32 cellular contexts compared by ENCODE assay signal in the genomic region with DNA sequence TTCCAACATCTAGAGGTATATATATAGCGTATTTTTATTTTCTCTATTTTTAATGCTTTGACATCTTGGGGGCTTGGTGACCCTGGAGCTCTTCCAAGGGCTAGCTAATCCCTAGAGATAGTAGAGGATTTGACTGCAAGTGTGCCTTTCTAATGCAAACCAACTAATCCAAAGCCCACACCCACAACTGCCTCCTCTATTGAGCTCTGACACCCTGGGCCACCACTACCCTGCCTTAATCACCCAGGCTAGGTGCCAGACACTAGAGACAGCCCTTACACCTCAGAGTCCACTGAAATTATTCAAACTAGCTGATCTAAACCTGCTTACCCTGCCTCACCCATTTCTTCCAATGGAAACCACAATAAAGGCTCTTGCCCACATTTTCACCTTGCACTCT.
"Had no signal": no experiment of that assay in that cellular context is flagged by ENCODE, and none has a peak within 500 bp of the region (broad histone marks: within the 10 kb centered on the region; RNA-seq: fewer than 3 reads in every experiment).

No MANE protein-coding gene starts in this region.

- H3K9me3 Mint-ChIP-seq: activated CD4-positive, alpha-beta memory T cell treated with anti-CD3 and anti-CD28 coated beads for 36 hours; activated naive CD4-positive, alpha-beta T cell treated with anti-CD3 and anti-CD28 coated beads for 36 hours; activated T-cell treated with anti-CD3 and anti-CD28 coated beads, Interleukin-2, amount 50 U/mL, for 4 hours had no signal

- H3K4me3 Mint-ChIP-seq: activated CD4-positive, alpha-beta memory T cell treated with anti-CD3 and anti-CD28 coated beads for 36 hours; activated CD4-positive, alpha-beta T cell treated with anti-CD3 and anti-CD28 coated beads for 36 hours; activated naive CD4-positive, alpha-beta T cell treated with anti-CD3 and anti-CD28 coated beads for 36 hours; activated naive CD8-positive, alpha-beta T cell treated with anti-CD3 and anti-CD28 coated beads, Interleukin-2, amount 50 U/mL, for 24 hours; activated T-cell treated with anti-CD3 and anti-CD28 coated beads, Interleukin-2, amount 50 U/mL, for 4 hours; activated T-helper 1 cell treated with anti-CD3 and anti-CD28 coated beads, Interleukin-12 subunit alpha, Interleukin-12 subunit beta, Interleukin-2, Interleukin-4 antibody, amounts not matched to agents 30 ng/mL and 10 ng/mL and 1 ng/mL, durations not matched to agents 14 hours and 24 hours and 36 hours; T-helper 1 cell treated with Interleukin-12 subunit alpha and Interleukin-12 subunit beta and Interleukin-4 antibody, amounts not matched to agents 30 μg/mL and 1 μg/mL, for 36 hours; T-helper 2 cell treated with Interferon-gamma antibody and Interleukin-4, amounts not matched to agents 5 μg/mL and 100 μg/mL, for 36 hours; WTC11 had no signal

- ATAC-seq: activated CD4-positive, alpha-beta T cell treated with anti-CD3 and anti-CD28 coated beads for 36 hours; activated CD4-positive, CD25-positive, alpha-beta regulatory T cell treated with anti-CD3 and anti-CD28 coated beads, Interleukin-2, amount 50 U/mL, for 24 hours; activated naive CD4-positive, alpha-beta T cell treated with anti-CD3 and anti-CD28 coated beads, Interleukin-2, amount 50 U/mL, for 72 hours; activated naive CD8-positive, alpha-beta T cell treated with anti-CD3 and anti-CD28 coated beads, Interleukin-2, amount 50 U/mL, for 24 hours; activated T-cell treated with anti-CD3 and anti-CD28 coated beads, Interleukin-2, amount 50 U/mL, for 4 hours; Panc1; WTC11 had no signal

- H3K27me3 Mint-ChIP-seq: activated CD4-positive, alpha-beta memory T cell treated with anti-CD3 and anti-CD28 coated beads for 36 hours; activated CD4-positive, alpha-beta T cell treated with anti-CD3 and anti-CD28 coated beads for 36 hours; activated naive CD8-positive, alpha-beta T cell treated with anti-CD3 and anti-CD28 coated beads, Interleukin-2, amount 50 U/mL, for 24 hours had no signal

- H3K36me3 Mint-ChIP-seq: activated CD4-positive, alpha-beta memory T cell treated with anti-CD3 and anti-CD28 coated beads for 36 hours had no signal

- H3K27ac Mint-ChIP-seq: activated CD4-positive, alpha-beta memory T cell treated with anti-CD3 and anti-CD28 coated beads for 36 hours; activated CD4-positive, alpha-beta T cell treated with anti-CD3 and anti-CD28 coated beads for 36 hours; activated naive CD4-positive, alpha-beta T cell treated with anti-CD3 and anti-CD28 coated beads for 36 hours; activated naive CD4-positive, alpha-beta T cell treated with anti-CD3 and anti-CD28 coated beads, Interleukin-2, amount 50 U/mL, for 72 hours; activated naive CD8-positive, alpha-beta T cell treated with anti-CD3 and anti-CD28 coated beads, Interleukin-2, amount 50 U/mL, for 24 hours; activated T-helper 1 cell treated with anti-CD3 and anti-CD28 coated beads, Interleukin-12 subunit alpha, Interleukin-12 subunit beta, Interleukin-2, Interleukin-4 antibody, amounts not matched to agents 30 ng/mL and 10 ng/mL and 1 ng/mL, durations not matched to agents 14 hours and 24 hours and 36 hours; T-helper 1 cell treated with Interleukin-12 subunit alpha and Interleukin-12 subunit beta and Interleukin-4 antibody, amounts not matched to agents 30 μg/mL and 1 μg/mL, for 36 hours; T-helper 2 cell treated with Interferon-gamma antibody and Interleukin-4, amounts not matched to agents 5 μg/mL and 100 μg/mL, for 36 hours; WTC11 had no signal

- DNase-seq: activated CD4-positive, alpha-beta memory T cell treated with anti-CD3 and anti-CD28 coated beads for 36 hours; activated CD4-positive, alpha-beta T cell treated with anti-CD3 and anti-CD28 coated beads for 36 hours; activated CD4-positive, alpha-beta T cell treated with anti-CD3 and anti-CD28 coated beads, Interleukin-2, amount 50 U/mL, for 1 hour; activated CD8-positive, alpha-beta memory T cell treated with anti-CD3 and anti-CD28 coated beads, Interleukin-2, amount 50 U/mL, for 4 hours; activated gamma-delta T cell treated with Interleukin-2 at 50 U/mL for 16 hours; activated naive CD4-positive, alpha-beta T cell treated with anti-CD3 and anti-CD28 coated beads for 36 hours; activated naive CD8-positive, alpha-beta T cell treated with anti-CD3 and anti-CD28 coated beads, Interleukin-2, amount 50 U/mL, for 24 hours; activated T-cell treated with anti-CD3 and anti-CD28 coated beads for 4 hours; activated T-cell treated with anti-CD3 and anti-CD28 coated beads, Interleukin-2, amount 50 U/mL, for 4 hours; aorta; cerebellar nuclear complex; Kasumi-1; KG1; MG63; NCI-H1048; NCI-H1105 treated with DMSO at 0.1 percent for 48 hours; NCI-H1436; NCI-H1694 treated with DMSO at 0.1 percent for 48 hours; NCI-H2029; NCI-H345; NCI-H526 treated with DMSO at 0.1 percent for 48 hours; NCI-H774; RPMI8226; SHP77 treated with DMSO at 0.1 percent for 48 hours; SK-N-SH had no signal
